25 cellular contexts compared by ENCODE assay signal in genomic region chr3:153072382-153072781, GRCh38.
"Had no signal": no experiment of that assay in that cellular context is flagged by ENCODE, and none has a peak within 500 bp of the region (broad histone marks: within the 10 kb centered on the region; RNA-seq: fewer than 3 reads in every experiment).

No MANE protein-coding gene starts in this region.

- H3K27me3 ChIP-seq: esophagus muscularis mucosa, foreskin keratinocyte, gastroesophageal sphincter, heart left ventricle, hepatocyte, right atrium auricular region, thyroid gland had no signal

- H3K9me3 ChIP-seq: esophagus muscularis mucosa, gastroesophageal sphincter, heart left ventricle, prostate gland, right atrium auricular region, thyroid gland had no signal

- H3K79me2 ChIP-seq: hepatocyte had no signal

- H3K4me1 ChIP-seq: esophagus muscularis mucosa, prostate gland, right atrium auricular region, thyroid gland had no signal

- H3K27ac ChIP-seq: epithelial cell of prostate, esophagus muscularis mucosa, foreskin keratinocyte, gastroesophageal sphincter, heart left ventricle, hepatocyte, prostate gland, right atrium auricular region, thyroid gland had no signal

- H3K36me3 ChIP-seq: esophagus muscularis mucosa, gastroesophageal sphincter, heart left ventricle, prostate gland, right atrium auricular region, thyroid gland had no signal

- H3K4me2 ChIP-seq: hepatocyte, smooth muscle cell had no signal

- DNase-seq: cortex of kidney; effector CD4-positive, alpha-beta T cell; foreskin keratinocyte; heart left ventricle; kidney; midbrain; naive thymus-derived CD4-positive, alpha-beta T cell; nucleus accumbens; stimulated activated CD4-positive, alpha-beta T cell treated with anti-CD3 and anti-CD28 coated beads, Interleukin-12 subunit alpha, Interleukin-12 subunit beta, amount 100 ng/mL, for 4 hours; stimulated activated CD4-positive, alpha-beta T cell treated with anti-CD3 and anti-CD28 coated beads, Interleukin-1b, Interleukin-23, amount 100 ng/mL, for 48 hours; stimulated activated CD4-positive, alpha-beta T cell treated with anti-CD3 and anti-CD28 coated beads, Interleukin-4, amount 100 ng/mL, for 1 hour; stimulated activated CD8-positive, alpha-beta memory T cell treated with anti-CD3 and anti-CD28 coated beads, Interleukin-4, amount 100 ng/mL, for 48 hours; stimulated activated naive CD4-positive, alpha-beta T cell; stimulated activated naive CD8-positive, alpha-beta T cell treated with anti-CD3 and anti-CD28 coated beads, Interleukin-15, amount 100 ng/mL, for 72 hours; thyroid gland had no signal

- ATAC-seq: foreskin keratinocyte; gastroesophageal sphincter; heart left ventricle; left lobe of liver; naive thymus-derived CD4-positive, alpha-beta T cell; sciatic nerve; stimulated activated naive CD8-positive, alpha-beta T cell treated with anti-CD3 and anti-CD28 coated beads, Interleukin-15, amount 100 ng/mL, for 72 hours had no signal

- H2AFZ ChIP-seq: hepatocyte had no signal

- H3K4me3 ChIP-seq: esophagus muscularis mucosa, gastroesophageal sphincter, heart left ventricle, hepatocyte, lung, prostate gland, right atrium auricular region, smooth muscle cell, thyroid gland had no signal
